Comparison of ENCODE assay signal across 2 cellular contexts in the genomic region with DNA sequence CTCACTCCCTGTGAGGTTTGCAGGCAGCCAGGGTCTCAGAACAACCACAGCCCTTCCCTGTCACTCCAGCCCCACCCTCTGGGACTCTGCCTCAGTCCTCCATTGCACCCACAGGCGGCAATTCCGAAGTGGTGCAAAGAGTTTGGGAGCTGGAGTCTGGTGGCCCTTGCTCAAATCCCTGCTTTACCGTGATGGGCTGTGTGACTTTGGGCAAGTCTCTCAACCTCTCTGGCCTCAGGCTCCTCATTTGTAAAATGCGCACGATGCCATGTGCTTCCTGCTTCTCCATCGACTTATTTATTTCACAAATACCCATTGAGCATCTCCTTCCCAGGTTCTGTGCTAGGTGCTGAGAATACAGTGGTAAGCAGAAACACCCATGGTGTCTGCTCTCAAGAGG.
TF ChIP-seq lines count a peak whose summit lies in the region.

No MANE protein-coding gene starts in this region.

TF ChIP-seq in A549, 52 proteins besides CTCF, POLR2A, EP300 and RAD21:
- TF ChIP-seq HOXB13 (CRISPR knock-in tag; IDR thresholded peaks at IDR 0.05; ENCODE audit: low read depth) (no peak), ZFP36 (IDR thresholded peaks at IDR 0.05; ENCODE audit: borderline replicate concordance, partially characterized antibody) (peak; percentile 32)

TF ChIP-seq in IMR-90, 13 proteins besides CTCF, POLR2A, EP300 and RAD21:
- no peak for TF ChIP-seq CEBPB (IDR thresholded peaks at IDR 0.05; ENCODE audit: low read depth, low read length)
- no peak for TF ChIP-seq SMC3 (IDR thresholded peaks at IDR 0.05; ENCODE audit: low read depth, low read length)
- no peak for TF ChIP-seq USF2 (IDR thresholded peaks at IDR 0.05; ENCODE audit: low read depth, low read length)
- no peak for TF ChIP-seq NFE2L2 (IDR thresholded peaks at IDR 0.05; ENCODE audit: low read depth, low read length)
- no peak for TF ChIP-seq RCOR1 (IDR thresholded peaks at IDR 0.05; ENCODE audit: insufficient replicate concordance, low read length)
- no peak for TF ChIP-seq MAFK (IDR thresholded peaks at IDR 0.05; ENCODE audit: low read depth, low read length)
- TF ChIP-seq MAZ (IDR thresholded peaks at IDR 0.05; ENCODE audit: borderline replicate concordance, low read depth, low read length), result no peak
- TF ChIP-seq RFX5 (IDR thresholded peaks at IDR 0.05; ENCODE audit: low read depth, low read length), result no peak
- TF ChIP-seq, protein P1, sequence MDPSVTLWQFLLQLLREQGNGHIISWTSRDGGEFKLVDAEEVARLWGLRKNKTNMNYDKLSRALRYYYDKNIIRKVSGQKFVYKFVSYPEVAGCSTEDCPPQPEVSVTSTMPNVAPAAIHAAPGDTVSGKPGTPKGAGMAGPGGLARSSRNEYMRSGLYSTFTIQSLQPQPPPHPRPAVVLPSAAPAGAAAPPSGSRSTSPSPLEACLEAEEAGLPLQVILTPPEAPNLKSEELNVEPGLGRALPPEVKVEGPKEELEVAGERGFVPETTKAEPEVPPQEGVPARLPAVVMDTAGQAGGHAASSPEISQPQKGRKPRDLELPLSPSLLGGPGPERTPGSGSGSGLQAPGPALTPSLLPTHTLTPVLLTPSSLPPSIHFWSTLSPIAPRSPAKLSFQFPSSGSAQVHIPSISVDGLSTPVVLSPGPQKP (IDR thresholded peaks at IDR 0.05; ENCODE audit: borderline replicate concordance, low read depth, low read length), result no peak
- no peak for TF ChIP-seq BHLHE40 (IDR thresholded peaks at IDR 0.05; ENCODE audit: low read depth, low read length)
- no peak for TF ChIP-seq MXI1 (IDR thresholded peaks at IDR 0.05; ENCODE audit: borderline replicate concordance, low read depth, low read length)
- no peak for TF ChIP-seq FOS (IDR thresholded peaks at IDR 0.05; ENCODE audit: low read depth, low read length)
- no peak for TF ChIP-seq CHD1 (IDR thresholded peaks at IDR 0.05; ENCODE audit: low read depth, low read length)
